Comparison of ENCODE assay signal across 9 cellular contexts in genomic region chr5:147949711-147950573, GRCh38. TPM values are rescaled to one million over a fixed set of nuclear protein-coding genes. Genes with fewer than 3 reads are reported as not detected.
DNase-seq lines count a peak whose midpoint lies in the region; ATAC-seq and TF ChIP-seq lines count a peak whose summit lies in the region.
"Had no signal": no experiment of that assay in that cellular context is flagged by ENCODE, and none has a peak within 500 bp of the region (broad histone marks: within the 10 kb centered on the region; RNA-seq: fewer than 3 reads in every experiment).

No MANE protein-coding gene starts in this region.

- H3K27me3 ChIP-seq in kidney epithelial cell (ENCODE audit: control insufficient read depth, insufficient read depth, low read length): no peaks in the 10 kb centered on the region

- no peaks in the 10 kb centered on the region for H3K36me3 Mint-ChIP-seq in activated T-cell treated with anti-CD3 and anti-CD28 coated beads, Interleukin-2, amount 50 U/mL, for 4 hours (ENCODE audit: insufficient read depth)
- H3K36me3 Mint-ChIP-seq: activated naive CD8-positive, alpha-beta T cell had no signal

- no peaks in the 10 kb centered on the region for H3K9me3 Mint-ChIP-seq in activated T-cell treated with anti-CD3 and anti-CD28 coated beads, Interleukin-2, amount 50 U/mL, for 4 hours

- no peak overlapping the region for H3K4me3 Mint-ChIP-seq in activated T-cell treated with anti-CD3 and anti-CD28 coated beads, Interleukin-2, amount 50 U/mL, for 4 hours
- H3K4me3 Mint-ChIP-seq: activated naive CD8-positive, alpha-beta T cell had no signal

- H3K36me3 ChIP-seq in kidney epithelial cell (ENCODE audit: control insufficient read depth, insufficient read depth, low read length): no peaks in the 10 kb centered on the region

- peak; percentile 74 for ATAC-seq in HG02642 (IDR thresholded peaks at IDR 0.05; ENCODE audit: poor library complexity, unreplicated experiment)
- ATAC-seq in activated T-cell treated with anti-CD3 and anti-CD28 coated beads, Interleukin-2, amount 50 U/mL, for 4 hours: no peak

- H3K4me3 ChIP-seq in astrocyte of the spinal cord (ENCODE audit: low read depth, low read length): no peak overlapping the region
- no peak overlapping the region for H3K4me3 ChIP-seq in kidney epithelial cell (ENCODE audit: low read depth, low read length)

- H3K27me3 Mint-ChIP-seq in activated T-cell treated with anti-CD3 and anti-CD28 coated beads, Interleukin-2, amount 50 U/mL, for 4 hours (ENCODE audit: low read depth): peaks cover 9% of the 10 kb centered on the region

- in situ Hi-C loops in astrocyte of the spinal cord (cut with HindIII; ENCODE audit: low sequenced_read_pairs): no loop called here

- H3K4me1 Mint-ChIP-seq in activated T-cell treated with anti-CD3 and anti-CD28 coated beads, Interleukin-2, amount 50 U/mL, for 4 hours (ENCODE audit: low read depth): no peaks in the 10 kb centered on the region

- DNase-seq in NCI-H2107 treated with DMSO at 0.1 percent for 48 hours (lab: John Stamatoyannopoulos, UW; ENCODE audit: unreplicated experiment) (peak; percentile 5), NCI-H2107 (lab: John Stamatoyannopoulos, UW) (no peak), NCI-H1694 (lab: John Stamatoyannopoulos, UW) (peak; percentile 16), astrocyte of the spinal cord (ENCODE audit: low read depth, low spot score) (peak; percentile 58), kidney epithelial cell (ENCODE audit: low read depth) (peak; percentile 1), GF-D8 (lab: John Stamatoyannopoulos, UW) (no peak)
- no peak for DNase-seq in activated T-cell treated with anti-CD3 and anti-CD28 coated beads, Interleukin-2, amount 50 U/mL, for 4 hours

- TF ChIP-seq CTCF in astrocyte of the spinal cord (IDR thresholded peaks at IDR 0.05; ENCODE audit: low read depth, low read length): peak; percentile 58
- peak; percentile 46 for TF ChIP-seq CTCF in kidney epithelial cell (IDR thresholded peaks at IDR 0.05; ENCODE audit: insufficient read depth, low read length, poor library complexity, severe bottlenecking)

RNA-seq across cellular contexts. Expression of gene C5orf46, which starts 43.6 kb away (rescaled TPM):
- 1.4 and 2.1 TPM in 2 replicates for total RNA-seq in kidney epithelial cell
- total RNA-seq in activated T-cell treated with anti-CD3 and anti-CD28 coated beads, Interleukin-2, amount 50 U/mL, for 4 hours: not detected

Comparison
In these comparisons a context has a peak if more than half of its experiments do, and no peak if none do; other contexts are left out.
1. DNase-seq: peak in NCI-H2107 treated with DMSO at 0.1 percent for 48 hours (single experiment), NCI-H1694 (single experiment), astrocyte of the spinal cord (single experiment) and kidney epithelial cell (single experiment); none in NCI-H2107 (single experiment), activated T-cell treated with anti-CD3 and anti-CD28 coated beads, Interleukin-2, amount 50 U/mL, for 4 hours (single experiment) and GF-D8 (single experiment).